ENCODE assay signal across 8 cellular contexts in the genomic region with DNA sequence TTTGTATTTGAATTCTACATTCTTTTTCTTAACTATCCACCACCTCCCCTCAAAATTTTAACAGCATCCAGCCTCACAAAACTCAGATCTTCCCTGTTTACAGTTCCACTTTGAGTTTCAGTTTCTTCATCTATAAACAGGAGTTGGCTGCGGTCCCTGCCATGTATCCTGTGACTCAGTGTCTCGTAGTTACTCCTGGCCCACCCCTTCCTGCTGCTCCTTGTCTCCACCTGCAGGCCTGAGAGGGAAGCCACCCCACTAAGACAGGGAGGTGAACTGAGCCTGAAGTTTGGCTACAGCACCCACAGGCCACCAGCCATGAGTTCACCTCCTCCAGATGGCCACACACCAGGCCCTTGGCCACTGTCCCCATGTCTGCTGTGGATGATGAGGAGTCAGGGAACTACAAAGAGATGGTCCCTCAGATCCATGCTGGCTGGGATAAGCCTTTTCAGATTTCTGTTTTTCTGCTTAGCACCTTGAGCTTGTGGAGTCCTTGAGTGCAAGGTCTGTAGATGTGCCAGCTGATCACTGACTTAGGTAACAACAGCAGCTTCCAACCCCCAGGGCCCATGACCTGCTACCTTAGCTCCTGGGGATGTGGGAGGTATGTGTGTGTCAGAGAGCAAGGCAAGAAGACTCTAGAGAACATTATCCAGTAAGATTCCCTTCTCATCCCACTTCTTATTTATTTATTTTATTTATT. TPM values are rescaled to one million over a fixed set of nuclear protein-coding genes. Genes with fewer than 3 reads are reported as not detected.
DNase-seq lines count a peak whose midpoint lies in the region; ATAC-seq and TF ChIP-seq lines count a peak whose summit lies in the region.

No MANE protein-coding gene starts in this region.

- H3K4me1 ChIP-seq in BLaER1 treated with 17β-estradiol and CSF1 and Interleukin-3, amounts not matched to agents 10 nM and 100 nM: peaks cover 30 to 69% (median 40%) of the 10 kb centered on the region in 10 experiments
- H3K4me1 ChIP-seq in PC-9 (replicated peaks; ENCODE audit: insufficient read depth) (no peaks in the 10 kb centered on the region), adrenal gland (replicated peaks in 1 of 2) (no peaks in the 10 kb centered on the region)

- H3K4me2 ChIP-seq in BLaER1 treated with 17β-estradiol and CSF1 and Interleukin-3, amounts not matched to agents 10 nM and 100 nM: peak overlapping the region; percentile 71 to 97 (median 90)
- no peak overlapping the region for H3K4me2 ChIP-seq in PC-9

- no peaks in the 10 kb centered on the region for H3K9me3 ChIP-seq in BLaER1 treated with 17β-estradiol and CSF1 and Interleukin-3, amounts not matched to agents 10 nM and 100 nM (replicated peaks in 1 of 11)
- H3K9me3 ChIP-seq in PC-9 (ENCODE audit: insufficient read depth, low read depth): no peaks in the 10 kb centered on the region
- no peaks in the 10 kb centered on the region for H3K9me3 ChIP-seq in adrenal gland (replicated peaks in 1 of 3)

- CTCF ChIA-PET in PC-9 (lab: Charles Lee): no interaction called here

- H3K27ac ChIP-seq in BLaER1 treated with 17β-estradiol and CSF1 and Interleukin-3, amounts not matched to agents 10 nM and 100 nM: peak overlapping the region; percentile 46 to 89 (median 85); a peak in 21 of 22 replicates
- H3K27ac ChIP-seq in PC-9 (no peak overlapping the region), adrenal gland (peak overlapping the region in 1 of 5 donors; percentile 41)

- H4K20me1 ChIP-seq in BLaER1 treated with 17β-estradiol and CSF1 and Interleukin-3, amounts not matched to agents 10 nM and 100 nM: peaks cover 0 to 83% (median 0%) of the 10 kb centered on the region in 11 experiments; a peak in 2 of 22 replicates
- H4K20me1 ChIP-seq in PC-9 (ENCODE audit: insufficient read depth): no peaks in the 10 kb centered on the region

- TF ChIP-seq POLR2A in adrenal gland (IDR thresholded peaks at IDR 0.05): no peak

- intact Hi-C loops in PC-9 (cut with micrococcal nuclease; ENCODE audit: unreplicated experiment) (no loop called here), adrenal gland (cut with DNase I) (no loop called here)

- H3K36me3 ChIP-seq in BLaER1 treated with 17β-estradiol and CSF1 and Interleukin-3, amounts not matched to agents 10 nM and 100 nM: peaks cover 0 to 62% (median 0%) of the 10 kb centered on the region in 11 experiments; a peak in 6 of 22 replicates
- no peaks in the 10 kb centered on the region for H3K36me3 ChIP-seq in PC-9 (ENCODE audit: low read depth)
- no peaks in the 10 kb centered on the region for H3K36me3 ChIP-seq in adrenal gland (replicated peaks in 1 of 2)

- H2AFZ ChIP-seq in PC-9: no peak overlapping the region

- DNase-seq in PC-9 (no peak), adrenal gland (peak; percentile 40 to 81 (median 76)), lung microvascular endothelial cell (ENCODE audit: low read depth in 2 of 2) (peak; percentile 48 to 72), NCI-H1930 (lab: John Stamatoyannopoulos, UW) (no peak)

- peaks cover 0 to 8% (median 0%) of the 10 kb centered on the region in 11 experiments; a peak in 1 of 22 replicates for H3K27me3 ChIP-seq in BLaER1 treated with 17β-estradiol and CSF1 and Interleukin-3, amounts not matched to agents 10 nM and 100 nM
- no peaks in the 10 kb centered on the region for H3K27me3 ChIP-seq in PC-9 (ENCODE audit: insufficient read depth, low read depth)
- no peaks in the 10 kb centered on the region for H3K27me3 ChIP-seq in adrenal gland

- ATAC-seq in GM21737 (IDR thresholded peaks at IDR 0.05; ENCODE audit: unreplicated experiment) (peak; percentile 41), HG02678 (IDR thresholded peaks at IDR 0.05; ENCODE audit: unreplicated experiment) (no peak), HG03025 (IDR thresholded peaks at IDR 0.05; ENCODE audit: low FRiP score, unreplicated experiment) (no peak)

- TF ChIP-seq CTCF in PC-9 (conservative IDR thresholded peaks at IDR 0.05) (peak; percentile 49), adrenal gland (IDR thresholded peaks at IDR 0.05) (peak; percentile 17 to 68 (median 57))

- H3K79me2 ChIP-seq in PC-9 (ENCODE audit: low read depth): no peaks in the 10 kb centered on the region

- POLR2A ChIA-PET in PC-9 (lab: Charles Lee; ENCODE audit: unreplicated experiment): interaction anchor here (0.6 kb wide), 1 partner anchor 873 kb away, joined by 5 read pairs; no protein-coding TSS in a partner anchor

- WGBS in adrenal gland, 4 donors: 31 to 48% (median 35%) methylated on average over 2 of the region's 2 CpGs

- no TSS peak for BruUV-seq in PC-9 (replicated peaks; lab: Mats Ljungman, UMichigan)

- no peaks in the 10 kb centered on the region for H3F3A ChIP-seq in PC-9 (ENCODE audit: insufficient read depth, low read depth)

- H3K9ac ChIP-seq in BLaER1 treated with 17β-estradiol and CSF1 and Interleukin-3, amounts not matched to agents 10 nM and 100 nM: peak overlapping the region; percentile 42 to 77 (median 68); a peak in 20 of 22 replicates

- H3K4me3 ChIP-seq in BLaER1 treated with 17β-estradiol and CSF1 and Interleukin-3, amounts not matched to agents 10 nM and 100 nM: peak overlapping the region in 9 of 10 experiments; percentile 12 to 58 (median 40); a peak in 15 of 20 replicates
- H3K4me3 ChIP-seq in PC-9 (no peak overlapping the region), adrenal gland (no peak overlapping the region)

- no peaks in the 10 kb centered on the region for H3K9me2 ChIP-seq in PC-9 (ENCODE audit: insufficient read depth)

RNA-seq across cellular contexts. Expression of gene CD86, which starts 37.5 kb away (rescaled TPM):
- total RNA-seq in PC-9 (2021) (not detected in 2 replicates), adrenal gland (10 to 100 TPM in 5 of 8 donors, 1 to 10 TPM in 3; 3.7 to 23.3 (median 12.9) TPM), lung microvascular endothelial cell (not detected in 2 replicates)
- 1 to 10 TPM; 4.5 to 5.3 (median 5.1) TPM for polyA plus RNA-seq in adrenal gland

Comparison
In these comparisons a context has a peak if more than half of its experiments do, and no peak if none do; other contexts are left out.
1. H3K4me3 ChIP-seq: peak in BLaER1 treated with 17β-estradiol and CSF1 and Interleukin-3, amounts not matched to agents 10 nM and 100 nM (9 of 10); none in PC-9 (single experiment) and adrenal gland (0 of 4).
2. DNase-seq: peak in adrenal gland (7 of 7) and lung microvascular endothelial cell (2 of 2); none in PC-9 (0 of 2) and NCI-H1930 (0 of 2).